21 cellular contexts compared by ENCODE assay signal in the genomic region with DNA sequence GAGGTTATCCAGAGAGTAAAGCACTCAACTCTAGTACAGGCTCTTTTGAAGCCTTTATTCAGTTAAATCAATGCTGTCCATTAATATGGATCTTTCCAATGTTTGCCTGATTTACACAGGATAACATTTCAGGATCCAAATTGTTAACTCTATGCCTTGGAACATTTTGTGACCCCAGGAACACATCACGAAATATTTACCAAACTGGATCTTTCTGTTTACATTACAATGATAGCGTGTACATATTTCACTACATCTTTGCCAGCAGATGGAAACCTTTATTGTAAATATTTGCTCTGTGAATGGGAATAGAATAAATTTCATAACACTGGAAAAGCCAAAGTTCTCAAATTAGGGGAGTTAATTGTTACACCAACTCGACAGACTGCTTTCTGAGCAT. TPM values are rescaled to one million over a fixed set of nuclear protein-coding genes. Genes with fewer than 3 reads are reported as not detected.
DNase-seq lines count a peak whose midpoint lies in the region; ATAC-seq, FAIRE-seq and TF ChIP-seq lines count a peak whose summit lies in the region.
"Had no signal": no experiment of that assay in that cellular context is flagged by ENCODE, and none has a peak within 500 bp of the region (broad histone marks: within the 10 kb centered on the region; RNA-seq: fewer than 3 reads in every experiment).

No MANE protein-coding gene starts in this region.

- intact Hi-C loops in body of pancreas (cut with DNase I), result no loop called here
- intact Hi-C loops in pancreas (cut with DNase I), result no loop called here

- H3K36me3 Mint-ChIP-seq in endodermal cell (ENCODE audit: low read depth), result no peaks in the 10 kb centered on the region
- H3K36me3 Mint-ChIP-seq: CD8-positive, alpha-beta T cell had no signal

- peaks cover 6% of the 10 kb centered on the region for H3K9me3 Mint-ChIP-seq in endodermal cell
- H3K9me3 Mint-ChIP-seq: CD8-positive, alpha-beta T cell had no signal

- TF ChIP-seq RAD21 in A549 (conservative IDR thresholded peaks at IDR 0.05 in 1 of 2, IDR thresholded peaks at IDR 0.05 in 1 of 2), result no peak

- H3K36me3 ChIP-seq in body of pancreas (replicated peaks in 1 of 2; ENCODE audit: insufficient read depth in 1 of 2, low read depth in 2 of 2) (no peaks in the 10 kb centered on the region), pancreas (no peaks in the 10 kb centered on the region), endodermal cell (ENCODE audit: control insufficient read depth, insufficient read depth, low read length) (no peaks in the 10 kb centered on the region)
- H3K36me3 ChIP-seq: BLaER1 treated with 17β-estradiol and CSF1 and Interleukin-3, amounts not matched to agents 10 nM and 100 nM had no signal

- H3K27me3 ChIP-seq in body of pancreas (no peaks in the 10 kb centered on the region), pancreas (no peaks in the 10 kb centered on the region), endodermal cell (ENCODE audit: control insufficient read depth, insufficient read depth, low read length, poor library complexity, severe bottlenecking) (peaks cover 46% of the 10 kb centered on the region)
- H3K27me3 ChIP-seq: BLaER1 treated with 17β-estradiol and CSF1 and Interleukin-3, amounts not matched to agents 10 nM and 100 nM had no signal

- H3K27ac ChIP-seq in A549 (peak overlapping the region in 1 of 2 experiments; percentile 32; a peak in 1 of 6 replicates), body of pancreas (no peak overlapping the region), pancreas (no peak overlapping the region), endodermal cell (ENCODE audit: low read depth, low read length) (no peak overlapping the region)
- H3K27ac ChIP-seq: BLaER1 treated with 17β-estradiol and CSF1 and Interleukin-3, amounts not matched to agents 10 nM and 100 nM had no signal

- POLR2A ChIA-PET in A549 (lab: Yijun Ruan, JAX), result no interaction called here

- CTCF ChIA-PET in A549 (lab: Yijun Ruan, JAX), result interaction anchor here (1.2 to 1.6 kb wide), 2 partner anchors 32 to 108 kb away, joined by 3 to 4 read pairs; no protein-coding TSS in a partner anchor

- H3K4me1 ChIP-seq in A549, result peaks cover 10% of the 10 kb centered on the region; the same call in 1 of the 3 replicates
- peaks cover 22% of the 10 kb centered on the region for H3K4me1 ChIP-seq in body of pancreas
- peaks cover 0 to 18% (median 17%) of the 10 kb centered on the region in 3 donors for H3K4me1 ChIP-seq in pancreas
- no peaks in the 10 kb centered on the region for H3K4me1 ChIP-seq in endodermal cell (ENCODE audit: control insufficient read depth, insufficient read depth, low read length)
- H3K4me1 ChIP-seq: BLaER1 treated with 17β-estradiol and CSF1 and Interleukin-3, amounts not matched to agents 10 nM and 100 nM had no signal

- H3K27me3 Mint-ChIP-seq in endodermal cell (ENCODE audit: insufficient read depth), result peaks cover 8% of the 10 kb centered on the region

- TF ChIP-seq POLR2A in A549 (IDR thresholded peaks at IDR 0.05; ENCODE audit: low read length), result no peak
- no peak for TF ChIP-seq POLR2A in body of pancreas (IDR thresholded peaks at IDR 0.05)

- H3K27ac Mint-ChIP-seq in endodermal cell, result no peak overlapping the region
- H3K27ac Mint-ChIP-seq: CD8-positive, alpha-beta T cell had no signal

- H3K4me2 ChIP-seq in A549, result peak overlapping the region; percentile 11; the same call in 2 of the 3 replicates
- H3K4me2 ChIP-seq: BLaER1 treated with 17β-estradiol and CSF1 and Interleukin-3, amounts not matched to agents 10 nM and 100 nM; SK-N-SH had no signal

- no peak for TF ChIP-seq EP300 in A549 (IDR thresholded peaks at IDR 0.05)

- ATAC-seq in A549 (no peak), body of pancreas (peak; percentile 62), pancreas (peak; percentile 60 to 89 (median 82))
- ATAC-seq: CD8-positive, alpha-beta T cell had no signal

- FAIRE-seq in A549 (lab: Jason Lieb, UNC) (no peak), pancreas (lab: Jason Lieb, UNC) (no peak)
- FAIRE-seq: GM19239 had no signal

- no peaks in the 10 kb centered on the region for H3K9me3 ChIP-seq in A549
- H3K9me3 ChIP-seq in body of pancreas, result no peaks in the 10 kb centered on the region
- no peaks in the 10 kb centered on the region for H3K9me3 ChIP-seq in pancreas
- H3K9me3 ChIP-seq in endodermal cell (ENCODE audit: control insufficient read depth, low read length), result no peaks in the 10 kb centered on the region
- H3K9me3 ChIP-seq: BLaER1 treated with 17β-estradiol and CSF1 and Interleukin-3, amounts not matched to agents 10 nM and 100 nM; SK-N-SH had no signal

- no peak overlapping the region for H3K9ac ChIP-seq in endodermal cell (ENCODE audit: extremely low read depth, low read length, poor library complexity, severe bottlenecking)
- H3K9ac ChIP-seq: BLaER1 treated with 17β-estradiol and CSF1 and Interleukin-3, amounts not matched to agents 10 nM and 100 nM; SK-N-SH had no signal

- H3K4me1 Mint-ChIP-seq in endodermal cell, result no peaks in the 10 kb centered on the region

- no peak for TF ChIP-seq CTCF in A549 (IDR thresholded peaks at IDR 0.05)
- no peak for TF ChIP-seq CTCF in LNCaP clone FGC (IDR thresholded peaks at IDR 0.05; ENCODE audit: control insufficient read depth, extremely low read depth, insufficient read depth)
- peak in 1 of 7 experiments; percentile 4 for TF ChIP-seq CTCF in body of pancreas (IDR thresholded peaks at IDR 0.05)
- TF ChIP-seq CTCF in pancreas (IDR thresholded peaks at IDR 0.05), result no peak
- TF ChIP-seq CTCF in endodermal cell (conservative IDR thresholded peaks at IDR 0.05), result no peak

- WGBS in A549 (ENCODE audit: missing lambda C conversion rate), result under 1% methylated on average over 3 of the region's 3 CpGs
- 13 to 15% methylated on average over 3 of the region's 3 CpGs for WGBS in body of pancreas, 2 donors
- WGBS in pancreas, 2 donors, result 6% methylated on average over 3 of the region's 3 CpGs
- WGBS in endodermal cell (ENCODE audit: insufficient coverage in 1 of 2, insufficient read length in 1 of 2), 2 experiments, result 46 to 74% methylated on average over 1 to 3 of the region's 3 CpGs

- DNase-seq in A549 (ENCODE audit: low read depth in 1 of 2, low spot score in 1 of 2) (no peak), LNCaP clone FGC (ENCODE audit: low read depth) (peak; percentile 89), body of pancreas (no peak), pancreas (no peak), endodermal cell (no peak), NCI-H510A (lab: John Stamatoyannopoulos, UW) (no peak)
- DNase-seq in activated T-cell treated with anti-CD3 and anti-CD28 coated beads, Interleukin-2, amount 50 U/mL, for 1 hour, result no peak
- DNase-seq: CD8-positive, alpha-beta T cell; EL; GF-D8; GOT3; HCEC 1CT; Karpas-422; NCI-H146; NCI-H446; NCI-H526 treated with DMSO at 0.1 percent for 48 hours; SIG-M5; SK-N-SH had no signal

- H3K4me3 ChIP-seq in A549, result no peak overlapping the region
- H3K4me3 ChIP-seq in LNCaP clone FGC (ENCODE audit: low read depth, low read length), result peak overlapping the region; percentile 6; the same call in 1 of the 2 replicates
- H3K4me3 ChIP-seq in body of pancreas, result no peak overlapping the region
- H3K4me3 ChIP-seq in pancreas, result no peak overlapping the region
- H3K4me3 ChIP-seq in endodermal cell (ENCODE audit: low read length), result no peak overlapping the region
- H3K4me3 ChIP-seq: BLaER1 treated with 17β-estradiol and CSF1 and Interleukin-3, amounts not matched to agents 10 nM and 100 nM had no signal

- no peak overlapping the region for H3K4me3 Mint-ChIP-seq in endodermal cell
- H3K4me3 Mint-ChIP-seq: CD8-positive, alpha-beta T cell had no signal

TF ChIP-seq in A549, 52 proteins besides CTCF, POLR2A, EP300 and RAD21 (continues in another document):
- TF ChIP-seq HOXA7 (CRISPR knock-in tag; IDR thresholded peaks at IDR 0.05) (no peak), ELK1 (IDR thresholded peaks at IDR 0.05; ENCODE audit: low read depth, low read length) (no peak), MYC (IDR thresholded peaks at IDR 0.05; ENCODE audit: borderline replicate concordance, low read length) (no peak), FOXS1 (CRISPR knock-in tag; IDR thresholded peaks at IDR 0.05) (no peak)

RNA-seq across cellular contexts. Expression of gene BPIFA2, which starts 23.5 kb away (rescaled TPM):
- polyA plus RNA-seq in A549 (2011; rRNA removed), result 0.16 TPM in 1 of 2 replicates, not detected in the other
- 0.07 and 0.08 TPM in 2 replicates for polyA plus RNA-seq in A549 (2012; cell fraction: cytosol; rRNA removed)
- polyA plus RNA-seq in A549 (2012; cell fraction: nucleus; rRNA removed), result not detected in 2 replicates
- not detected in 3 replicates for polyA plus RNA-seq in A549 (2017; fragmentation: RNase III; extraction: RNeasy Plus Mini Kit Qiagen cat#74134 plus additional on column Dnase treatment)
- polyA minus RNA-seq in A549 (2011; rRNA and poly(A)+ RNA removed), result 0.74 TPM in 1 of 2 replicates, not detected in the other
- not detected for total RNA-seq in body of pancreas
- not detected for total RNA-seq in pancreas
- polyA plus RNA-seq in pancreas, result not detected
- total RNA-seq in endodermal cell, result not detected
- polyA plus RNA-seq in endodermal cell (2013, experiment 1 of 2), result not detected
- polyA plus RNA-seq in endodermal cell (2013, experiment 2 of 2), result not detected
- total RNA-seq: CD8-positive, alpha-beta T cell; MCF 10A had no signal
- polyA plus RNA-seq: SK-N-SH had no signal

RNA-seq across cellular contexts. Expression of gene BPIFA3, which starts 25.7 kb away (rescaled TPM):
- polyA plus RNA-seq in A549 (2011; rRNA removed), result not detected in 2 replicates
- not detected in 2 replicates for polyA plus RNA-seq in A549 (2012; cell fraction: cytosol; rRNA removed)
- not detected in 2 replicates for polyA plus RNA-seq in A549 (2012; cell fraction: nucleus; rRNA removed)
- polyA plus RNA-seq in A549 (2017; fragmentation: RNase III; extraction: RNeasy Plus Mini Kit Qiagen cat#74134 plus additional on column Dnase treatment), result not detected in 3 replicates
- not detected in 2 replicates for polyA minus RNA-seq in A549 (2011; rRNA and poly(A)+ RNA removed)
- total RNA-seq in body of pancreas, result not detected
- not detected for total RNA-seq in pancreas
- polyA plus RNA-seq in pancreas, result not detected
- not detected for total RNA-seq in endodermal cell
- polyA plus RNA-seq in endodermal cell (2013, experiment 1 of 2), result not detected
- polyA plus RNA-seq in endodermal cell (2013, experiment 2 of 2), result not detected
- total RNA-seq: CD8-positive, alpha-beta T cell; MCF 10A had no signal
- polyA plus RNA-seq: SK-N-SH had no signal

RNA-seq across cellular contexts. Expression of gene BPIFA1, which starts 44.3 kb away (rescaled TPM):
- not detected in 2 replicates for polyA plus RNA-seq in A549 (2011; rRNA removed)
- not detected in 2 replicates for polyA plus RNA-seq in A549 (2012; cell fraction: cytosol; rRNA removed)
- not detected in 2 replicates for polyA plus RNA-seq in A549 (2012; cell fraction: nucleus; rRNA removed)
- not detected in 3 replicates for polyA plus RNA-seq in A549 (2017; fragmentation: RNase III; extraction: RNeasy Plus Mini Kit Qiagen cat#74134 plus additional on column Dnase treatment)
- not detected in 2 replicates for polyA minus RNA-seq in A549 (2011; rRNA and poly(A)+ RNA removed)
- not detected for total RNA-seq in body of pancreas
- not detected for total RNA-seq in pancreas
- not detected for polyA plus RNA-seq in pancreas
- 1 to 10 TPM in 1 of 2 donors, not detected in 1; 1.4 TPM for total RNA-seq in endodermal cell
- polyA plus RNA-seq in endodermal cell (2013, experiment 1 of 2), result 0.25 TPM
- polyA plus RNA-seq in endodermal cell (2013, experiment 2 of 2), result not detected
- total RNA-seq: CD8-positive, alpha-beta T cell; MCF 10A had no signal
- polyA plus RNA-seq: SK-N-SH had no signal

Comparison
In these comparisons a context has a peak if more than half of its experiments do, and no peak if none do; other contexts are left out.
1. ATAC-seq: peak in body of pancreas (single experiment) and pancreas (4 of 4); none in A549 (0 of 2).